1 cellular context compared by ENCODE assay signal in genomic region chr15:41334293-41335120, GRCh38.
A peak's percentile ranks its signal among the peaks of the same experiment; 100 is the strongest.
TF ChIP-seq lines count a peak whose summit lies in the region.

No MANE protein-coding gene starts in this region.

TF ChIP-seq in GM12878, 131 proteins besides CTCF, POLR2A, EP300 and RAD21 (continued from another document):
- TF ChIP-seq ZBTB33 (IDR thresholded peaks at IDR 0.05) (0 out of 2 replicates have a peak, but pooled peaks have one; percentile 27), IKZF2 (IDR thresholded peaks at IDR 0.05) (0 out of 4 replicates have a peak, but pooled peaks of 1 of the 2 experiments have one; percentile 35), SMARCA5 (IDR thresholded peaks at IDR 0.05) (0 out of 2 replicates have a peak, but pooled peaks have one; percentile 5), EED (IDR thresholded peaks at IDR 0.05; ENCODE audit: low read depth) (peak; percentile 28; the same call in 1 of the 2 replicates), ZNF274 (IDR thresholded peaks at IDR 0.05; ENCODE audit: insufficient read depth, insufficient read length) (no peak), SMAD1 (IDR thresholded peaks at IDR 0.05; ENCODE audit: low read depth, partially characterized antibody) (peak; percentile 26), RELA (IDR thresholded peaks at IDR 0.05; ENCODE audit: borderline replicate concordance, partially characterized antibody) (no peak), CBFB (IDR thresholded peaks at IDR 0.05; ENCODE audit: low read depth) (0 out of 2 replicates have a peak, but pooled peaks have one; percentile 20), SP1 (IDR thresholded peaks at IDR 0.05; ENCODE audit: low read depth, low read length) (no peak)
- TF ChIP-seq, protein P1, sequence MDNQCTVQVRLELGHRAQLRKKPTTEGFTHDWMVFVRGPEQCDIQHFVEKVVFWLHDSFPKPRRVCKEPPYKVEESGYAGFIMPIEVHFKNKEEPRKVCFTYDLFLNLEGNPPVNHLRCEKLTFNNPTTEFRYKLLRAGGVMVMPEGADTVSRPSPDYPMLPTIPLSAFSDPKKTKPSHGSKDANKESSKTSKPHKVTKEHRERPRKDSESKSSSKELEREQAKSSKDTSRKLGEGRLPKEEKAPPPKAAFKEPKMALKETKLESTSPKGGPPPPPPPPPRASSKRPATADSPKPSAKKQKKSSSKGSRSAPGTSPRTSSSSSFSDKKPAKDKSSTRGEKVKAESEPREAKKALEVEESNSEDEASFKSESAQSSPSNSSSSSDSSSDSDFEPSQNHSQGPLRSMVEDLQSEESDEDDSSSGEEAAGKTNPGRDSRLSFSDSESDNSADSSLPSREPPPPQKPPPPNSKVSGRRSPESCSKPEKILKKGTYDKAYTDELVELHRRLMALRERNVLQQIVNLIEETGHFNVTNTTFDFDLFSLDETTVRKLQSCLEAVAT (IDR thresholded peaks at IDR 0.05): peak; percentile 70
